In the genomic region with DNA sequence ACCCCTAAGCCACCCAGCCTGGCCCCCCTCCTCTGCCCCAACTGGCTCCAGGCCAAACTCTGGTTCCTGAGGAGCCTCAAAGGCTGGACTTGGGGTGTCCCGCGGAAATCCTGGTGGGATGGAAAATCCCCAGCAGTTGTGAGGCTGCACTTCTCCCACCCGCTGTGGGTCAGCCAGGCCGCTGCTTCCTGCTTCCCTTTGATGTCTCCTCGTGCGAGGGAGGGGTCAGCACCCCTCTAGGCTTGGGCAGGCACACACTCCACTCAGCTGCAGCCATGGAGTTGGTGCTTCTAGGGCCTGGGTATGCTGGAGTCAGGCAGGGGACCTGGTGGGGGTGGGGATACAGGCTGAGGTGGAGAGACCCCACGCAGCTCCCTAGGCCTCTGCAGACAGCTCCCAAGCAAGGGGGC, we compare ENCODE assay signal across 18 cellular contexts. TPM values are rescaled to one million over a fixed set of nuclear protein-coding genes. Genes with fewer than 3 reads are reported as not detected.
A peak's percentile ranks its signal among the peaks of the same experiment; 100 is the strongest.
DNase-seq lines count a peak whose midpoint lies in the region; ATAC-seq and TF ChIP-seq lines count a peak whose summit lies in the region.
"Had no signal": no experiment of that assay in that cellular context is flagged by ENCODE, and none has a peak within 500 bp of the region (broad histone marks: within the 10 kb centered on the region; RNA-seq: fewer than 3 reads in every experiment).

No MANE protein-coding gene starts in this region.

- no peak overlapping the region for H3K4me3 ChIP-seq in OCI-LY1 (ENCODE audit: low read depth, low read length, poor library complexity, severe bottlenecking)
- no peak overlapping the region for H3K4me3 ChIP-seq in thyroid gland (replicated peaks in 1 of 3)
- H3K4me3 ChIP-seq: colonic mucosa had no signal

- no peak overlapping the region for H2AFZ ChIP-seq in OCI-LY1 (ENCODE audit: low read length)

- no peaks in the 10 kb centered on the region for H3K27me3 Mint-ChIP-seq in chondrocyte (ENCODE audit: low read depth)
- H3K27me3 Mint-ChIP-seq: activated CD4-positive, alpha-beta T cell treated with anti-CD3 and anti-CD28 coated beads, Interleukin-2, amount 10 ng/mL, durations not matched to agents 24 days and 14 days; activated naive CD4-positive, alpha-beta T cell treated with anti-CD3 and anti-CD28 coated beads, Interleukin-2, amount 10 ng/mL, durations not matched to agents 7 days and 5 days had no signal

- no peaks in the 10 kb centered on the region for H3K27me3 ChIP-seq in OCI-LY1 (ENCODE audit: insufficient read depth, low read length)
- H3K27me3 ChIP-seq in thyroid gland: no peaks in the 10 kb centered on the region
- H3K27me3 ChIP-seq: colonic mucosa had no signal

- no peaks in the 10 kb centered on the region for H3K9me2 ChIP-seq in OCI-LY1 (ENCODE audit: low read depth, low read length)

- peak; percentile 68 for DNase-seq in chondrocyte (ENCODE audit: low spot score)
- peak; percentile 12 to 31 for DNase-seq in lung microvascular endothelial cell (ENCODE audit: low read depth in 2 of 2)
- DNase-seq in thyroid gland: peak; percentile 20 to 32
- no peak for DNase-seq in NCI-H146 (lab: John Stamatoyannopoulos, UW)
- DNase-seq in COLO668 (lab: John Stamatoyannopoulos, UW; ENCODE audit: unreplicated experiment): no peak
- DNase-seq: activated CD4-positive, alpha-beta T cell treated with anti-CD3 and anti-CD28 coated beads, Interleukin-2, amount 10 ng/mL, durations not matched to agents 24 days and 14 days; activated naive CD4-positive, alpha-beta T cell treated with anti-CD3 and anti-CD28 coated beads, Interleukin-2, amount 10 ng/mL, durations not matched to agents 7 days and 5 days; activated T-cell treated with anti-CD3 and anti-CD28 coated beads for 4 hours; AML-193; colonic mucosa; HFFc6; Kasumi-1; NCI-H1105 treated with DMSO at 0.1 percent for 48 hours; NCI-H2171; NCI-H774 had no signal

- H3K9me3 Mint-ChIP-seq in chondrocyte (ENCODE audit: low read depth): no peaks in the 10 kb centered on the region
- H3K9me3 Mint-ChIP-seq: activated CD4-positive, alpha-beta T cell treated with anti-CD3 and anti-CD28 coated beads, Interleukin-2, amount 10 ng/mL, durations not matched to agents 24 days and 14 days; activated naive CD4-positive, alpha-beta T cell treated with anti-CD3 and anti-CD28 coated beads, Interleukin-2, amount 10 ng/mL, durations not matched to agents 7 days and 5 days; HFFc6 had no signal

- no peaks in the 10 kb centered on the region for H3K79me2 ChIP-seq in OCI-LY1 (ENCODE audit: insufficient read depth, low read length)

- no peak for TF ChIP-seq CTCF in OCI-LY1 (IDR thresholded peaks at IDR 0.05; ENCODE audit: low read length)
- TF ChIP-seq CTCF in chondrocyte (IDR thresholded peaks at IDR 0.05): no peak
- no peak for TF ChIP-seq CTCF in thyroid gland (IDR thresholded peaks at IDR 0.05)

- no peaks in the 10 kb centered on the region for H4K20me1 ChIP-seq in OCI-LY1 (ENCODE audit: insufficient read depth, low read length)

- no peak for TF ChIP-seq POLR2A in thyroid gland (IDR thresholded peaks at IDR 0.05)

- H3K36me3 Mint-ChIP-seq in chondrocyte (ENCODE audit: low read depth): peaks cover 6% of the 10 kb centered on the region
- H3K36me3 Mint-ChIP-seq: activated naive CD4-positive, alpha-beta T cell treated with anti-CD3 and anti-CD28 coated beads, Interleukin-2, amount 10 ng/mL, durations not matched to agents 7 days and 5 days had no signal

- no peak overlapping the region for H3K9ac ChIP-seq in OCI-LY1 (ENCODE audit: low read length)

- H3K27ac Mint-ChIP-seq in chondrocyte (ENCODE audit: unreplicated experiment): no peak overlapping the region
- H3K27ac Mint-ChIP-seq: activated CD4-positive, alpha-beta T cell treated with anti-CD3 and anti-CD28 coated beads, Interleukin-2, amount 10 ng/mL, durations not matched to agents 24 days and 14 days; activated naive CD4-positive, alpha-beta T cell treated with anti-CD3 and anti-CD28 coated beads, Interleukin-2, amount 10 ng/mL, durations not matched to agents 7 days and 5 days; HFFc6 had no signal

- 66% methylated on average over 7 of the region's 7 CpGs; no CpG with 5 or more reads in 1 of the 2 donors for WGBS in thyroid gland, 2 donors

- H3K9me3 ChIP-seq in OCI-LY1 (ENCODE audit: low read length): no peaks in the 10 kb centered on the region
- H3K9me3 ChIP-seq in thyroid gland: no peaks in the 10 kb centered on the region
- H3K9me3 ChIP-seq: colonic mucosa had no signal

- intact Hi-C loops in thyroid gland (cut with DNase I): no loop called here

- H3K4me1 ChIP-seq in OCI-LY1 (ENCODE audit: insufficient read depth, low read length, severe bottlenecking) (peaks cover 30% of the 10 kb centered on the region), thyroid gland (peaks cover 4 to 27% of the 10 kb centered on the region in 2 donors)
- H3K4me1 ChIP-seq: colonic mucosa had no signal

- peaks cover 19% of the 10 kb centered on the region for H3K4me1 Mint-ChIP-seq in chondrocyte (ENCODE audit: low read depth)
- H3K4me1 Mint-ChIP-seq: activated CD4-positive, alpha-beta T cell treated with anti-CD3 and anti-CD28 coated beads, Interleukin-2, amount 10 ng/mL, durations not matched to agents 24 days and 14 days; activated naive CD4-positive, alpha-beta T cell treated with anti-CD3 and anti-CD28 coated beads, Interleukin-2, amount 10 ng/mL, durations not matched to agents 7 days and 5 days had no signal

- H3F3A ChIP-seq in OCI-LY1 (ENCODE audit: insufficient read depth, low read length): no peaks in the 10 kb centered on the region

- H3K36me3 ChIP-seq in OCI-LY1 (ENCODE audit: insufficient read depth, low read length) (no peaks in the 10 kb centered on the region), thyroid gland (no peaks in the 10 kb centered on the region)
- H3K36me3 ChIP-seq: colonic mucosa had no signal

- no peak overlapping the region for H3K4me3 Mint-ChIP-seq in chondrocyte (ENCODE audit: unreplicated experiment)
- H3K4me3 Mint-ChIP-seq: activated CD4-positive, alpha-beta T cell treated with anti-CD3 and anti-CD28 coated beads, Interleukin-2, amount 10 ng/mL, durations not matched to agents 24 days and 14 days; activated naive CD4-positive, alpha-beta T cell treated with anti-CD3 and anti-CD28 coated beads, Interleukin-2, amount 10 ng/mL, durations not matched to agents 7 days and 5 days; HFFc6 had no signal

- no peak overlapping the region for H3K4me2 ChIP-seq in OCI-LY1 (ENCODE audit: low read length)

- no peak for ATAC-seq in GM21423 (IDR thresholded peaks at IDR 0.05; ENCODE audit: unreplicated experiment)
- ATAC-seq: SK-N-SH treated with all-trans-retinoic acid at 6 μM for 48 hours had no signal

- H3K27ac ChIP-seq in OCI-LY1 (ENCODE audit: low read depth, low read length, poor library complexity, severe bottlenecking): peak overlapping the region; percentile 90
- no peak overlapping the region for H3K27ac ChIP-seq in thyroid gland
- H3K27ac ChIP-seq: colonic mucosa had no signal

RNA-seq across cellular contexts. Expression of a gene that starts 12.0 kb away (rescaled TPM):
- total RNA-seq in chondrocyte (2.5 to 8.5 TPM (median 2.7 TPM) in 3 replicates), lung microvascular endothelial cell (0.44 and 0.79 TPM in 2 replicates), thyroid gland (1 to 10 TPM; 2.0 to 4.1 (median 3.2) TPM)

Comparison
In these comparisons a context has a peak if more than half of its experiments do, and no peak if none do; other contexts are left out.
1. DNase-seq: peak in chondrocyte (single experiment), lung microvascular endothelial cell (2 of 2) and thyroid gland (2 of 2); none in NCI-H146 (single experiment) and COLO668 (single experiment).